In the genomic region with DNA sequence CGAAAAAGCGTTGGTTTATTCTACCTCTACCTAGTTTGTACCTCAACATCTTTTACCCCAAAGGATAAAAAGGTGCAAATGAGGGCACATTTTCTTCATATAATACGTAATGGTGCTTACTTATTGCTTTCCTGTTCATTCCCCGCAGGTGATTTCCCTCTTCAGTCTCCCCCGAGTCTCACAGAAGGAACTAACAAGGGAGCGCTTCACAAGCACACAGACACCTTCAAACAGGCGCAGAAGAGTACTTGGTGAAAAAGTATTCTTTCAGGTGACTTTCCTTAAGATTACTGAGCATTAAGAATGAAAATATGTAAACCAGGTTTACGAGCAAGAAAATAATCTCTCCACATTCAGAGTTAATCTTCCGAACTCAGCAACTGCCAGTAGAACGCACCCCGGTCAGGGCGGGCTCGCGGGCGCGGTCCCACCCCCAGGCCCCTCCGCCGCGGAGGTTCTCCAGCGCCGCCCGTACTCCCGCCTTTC, we compare ENCODE assay signal across 8 cellular contexts. TPM values are rescaled to one million over a fixed set of nuclear protein-coding genes. Genes with fewer than 3 reads are reported as not detected.
DNase-seq lines count a peak whose midpoint lies in the region; ATAC-seq, FAIRE-seq and TF ChIP-seq lines count a peak whose summit lies in the region.

No MANE protein-coding gene starts in this region.

- DNase-seq in D721Med (ENCODE audit: insufficient read length, low spot score) (no peak), right cardiac atrium (no peak), NCI-H2107 treated with DMSO at 0.1 percent for 48 hours (lab: John Stamatoyannopoulos, UW; ENCODE audit: unreplicated experiment) (no peak), ecto neural progenitor cell (ENCODE audit: low spot score) (no peak)

- intact Hi-C loops in right cardiac atrium (cut with DNase I), result no loop called here

- peak; percentile 86 for FAIRE-seq in D721Med (lab: Jason Lieb, UNC)

- peak; percentile 5 for ATAC-seq in HG02943 (IDR thresholded peaks at IDR 0.05; ENCODE audit: low read depth, unreplicated experiment)
- no peak for ATAC-seq in right cardiac atrium
- ATAC-seq in GM19023 (IDR thresholded peaks at IDR 0.05; ENCODE audit: unreplicated experiment), result no peak

- no peak for TF ChIP-seq CTCF in D721Med (IDR thresholded peaks at IDR 0.05; ENCODE audit: insufficient read depth, missing control alignments)
- TF ChIP-seq CTCF in WI38 (IDR thresholded peaks at IDR 0.05; ENCODE audit: low read depth, low read length), result no peak

- H3K27me3 ChIP-seq in right cardiac atrium (ENCODE audit: control insufficient read depth, insufficient read depth), result no peaks in the 10 kb centered on the region

- no peaks in the 10 kb centered on the region for H3K9me3 ChIP-seq in right cardiac atrium (ENCODE audit: control insufficient read depth, low read length)

- peak overlapping the region; percentile 50 for H3K27ac ChIP-seq in right cardiac atrium (ENCODE audit: low read length)
- peak overlapping the region in 20 of 21 experiments; percentile 12 to 94 (median 88) for H3K27ac ChIP-seq in skin epidermis

- WGBS in right cardiac atrium, result 2% methylated on average over 23 of the region's 23 CpGs

- H3K4me1 ChIP-seq in right cardiac atrium (ENCODE audit: control insufficient read depth, insufficient read depth, low read length), result no peaks in the 10 kb centered on the region

- peak overlapping the region; percentile 88 for H3K4me3 ChIP-seq in WI38 (ENCODE audit: low read depth, low read length)
- H3K4me3 ChIP-seq in right cardiac atrium (ENCODE audit: low read length), result peak overlapping the region; percentile 72
- H3K4me3 ChIP-seq in skin epidermis, result peak overlapping the region; percentile 80 to 98 (median 90)

RNA-seq across cellular contexts. Expression of a gene that starts 0.5 kb away (rescaled TPM):
- 100 to 1,000 TPM; 174 to 367 (median 215) TPM for total RNA-seq in right cardiac atrium
- 184 TPM for polyA plus RNA-seq in right cardiac atrium
